ENCODE assay signal across 23 cellular contexts in genomic region chr11:46666982-46667590, GRCh38. TPM values are rescaled to one million over a fixed set of nuclear protein-coding genes. Genes with fewer than 3 reads are reported as not detected.
A peak's percentile ranks its signal among the peaks of the same experiment; 100 is the strongest.
DNase-seq lines count a peak whose midpoint lies in the region; ATAC-seq, FAIRE-seq and TF ChIP-seq lines count a peak whose summit lies in the region.
"Had no signal": no experiment of that assay in that cellular context is flagged by ENCODE, and none has a peak within 500 bp of the region (broad histone marks: within the 10 kb centered on the region; RNA-seq: fewer than 3 reads in every experiment).

No MANE protein-coding gene starts in this region.

- H3K27ac ChIP-seq in cingulate gyrus (ENCODE audit: low read depth, low read length): peak overlapping the region; percentile 91
- peak overlapping the region; percentile 43 to 68 for H3K27ac ChIP-seq in thoracic aorta

- no peak overlapping the region for H3K4me3 Mint-ChIP-seq in activated CD4-positive, alpha-beta T cell treated with anti-CD3 and anti-CD28 coated beads, Interleukin-2, amount 10 ng/mL, durations not matched to agents 7 days and 5 days
- no peak overlapping the region for H3K4me3 Mint-ChIP-seq in mesothelial cell of epicardium
- H3K4me3 Mint-ChIP-seq: activated CD4-positive, alpha-beta memory T cell treated with anti-CD3 and anti-CD28 coated beads for 36 hours; activated naive CD8-positive, alpha-beta T cell treated with anti-CD3 and anti-CD28 coated beads, Interleukin-2, amount 10 ng/mL, durations not matched to agents 7 days and 5 days; GM23338; T-helper 1 cell treated with Interleukin-12 subunit alpha and Interleukin-12 subunit beta and Interleukin-4 antibody, amounts not matched to agents 30 μg/mL and 1 μg/mL, for 36 hours had no signal

- peaks cover 11 to 24% of the 10 kb centered on the region in 2 donors for H3K4me1 ChIP-seq in thoracic aorta (ENCODE audit: control insufficient read depth in 1 of 2, low read depth in 2 of 2)

- peaks cover 53% of the 10 kb centered on the region for H3K36me3 ChIP-seq in thoracic aorta

- POLR2A ChIA-PET in activated CD4-positive, alpha-beta T cell treated with anti-CD3 and anti-CD28 coated beads, Interleukin-2, amount 10 ng/mL, durations not matched to agents 7 days and 5 days (lab: Charles Lee): interaction anchor here (1.4 kb wide), 1 partner anchor 34 kb away, joined by 3 read pairs; the partner anchor contains the start of genes ARHGAP1 and ZNF408

- no peak for DNase-seq in activated CD4-positive, alpha-beta T cell treated with anti-CD3 and anti-CD28 coated beads, Interleukin-2, amount 10 ng/mL, durations not matched to agents 7 days and 5 days
- no peak for DNase-seq in activated CD4-positive, alpha-beta T cell treated with anti-CD3 and anti-CD28 coated beads for 48 hours
- DNase-seq in mesothelial cell of epicardium (ENCODE audit: low spot score in 2 of 2, unreplicated experiment in 2 of 2) (no peak), thoracic aorta (ENCODE audit: low spot score) (no peak), RCC 7860 (ENCODE audit: low spot score) (no peak), pons (ENCODE audit: low spot score) (no peak)
- DNase-seq: activated CD4-positive, alpha-beta memory T cell treated with anti-CD3 and anti-CD28 coated beads for 36 hours; activated naive CD8-positive, alpha-beta T cell treated with anti-CD3 and anti-CD28 coated beads, Interleukin-2, amount 10 ng/mL, durations not matched to agents 7 days and 5 days; DMS53; effector CD4-positive, alpha-beta T cell; MG63; NCI-H226; PC-3; stimulated activated CD4-positive, alpha-beta T cell treated with anti-CD3 and anti-CD28 coated beads, Interleukin-4, amount 100 ng/mL, for 4 hours had no signal

- no peaks in the 10 kb centered on the region for H3K27me3 Mint-ChIP-seq in activated CD4-positive, alpha-beta T cell treated with anti-CD3 and anti-CD28 coated beads, Interleukin-2, amount 10 ng/mL, durations not matched to agents 7 days and 5 days
- H3K27me3 Mint-ChIP-seq in mesothelial cell of epicardium (ENCODE audit: low read depth): no peaks in the 10 kb centered on the region
- H3K27me3 Mint-ChIP-seq: activated CD4-positive, alpha-beta memory T cell treated with anti-CD3 and anti-CD28 coated beads for 36 hours; activated naive CD8-positive, alpha-beta T cell treated with anti-CD3 and anti-CD28 coated beads, Interleukin-2, amount 10 ng/mL, durations not matched to agents 7 days and 5 days; progenitor cell of endocrine pancreas had no signal

- H3K36me3 Mint-ChIP-seq in activated CD4-positive, alpha-beta T cell treated with anti-CD3 and anti-CD28 coated beads, Interleukin-2, amount 10 ng/mL, durations not matched to agents 7 days and 5 days (ENCODE audit: low read depth): peaks cover 60% of the 10 kb centered on the region
- H3K36me3 Mint-ChIP-seq in mesothelial cell of epicardium: peaks cover 52% of the 10 kb centered on the region

- H3K27me3 ChIP-seq in thoracic aorta (replicated peaks; ENCODE audit: insufficient read depth): no peaks in the 10 kb centered on the region
- H3K27me3 ChIP-seq: MG63 had no signal

- CTCF ChIA-PET in activated CD4-positive, alpha-beta T cell treated with anti-CD3 and anti-CD28 coated beads, Interleukin-2, amount 10 ng/mL, durations not matched to agents 7 days and 5 days (lab: Charles Lee): interaction anchor here (0.6 to 1.0 kb wide), 3 partner anchors 10 to 48 kb away, joined by 3 to 4 read pairs (median 3); no protein-coding TSS in a partner anchor

- H3K4me3 ChIP-seq in thoracic aorta: no peak overlapping the region
- H3K4me3 ChIP-seq: GM23338, MG63 had no signal

- no peaks in the 10 kb centered on the region for H3K9me3 ChIP-seq in thoracic aorta
- H3K9me3 ChIP-seq: MG63 had no signal

- no peak for ATAC-seq in thoracic aorta (ENCODE audit: insufficient number of reproducible peaks, low FRiP score, low read depth)
- no peak for ATAC-seq in GM19397 (IDR thresholded peaks at IDR 0.05; ENCODE audit: unreplicated experiment)
- ATAC-seq: GM23338, PC-3 had no signal

- no peaks in the 10 kb centered on the region for H3K9me3 Mint-ChIP-seq in activated CD4-positive, alpha-beta T cell treated with anti-CD3 and anti-CD28 coated beads, Interleukin-2, amount 10 ng/mL, durations not matched to agents 7 days and 5 days
- H3K9me3 Mint-ChIP-seq in mesothelial cell of epicardium: no peaks in the 10 kb centered on the region
- H3K9me3 Mint-ChIP-seq: activated CD4-positive, alpha-beta memory T cell treated with anti-CD3 and anti-CD28 coated beads for 36 hours; activated naive CD8-positive, alpha-beta T cell treated with anti-CD3 and anti-CD28 coated beads, Interleukin-2, amount 10 ng/mL, durations not matched to agents 7 days and 5 days; GM23338; T-helper 1 cell treated with Interleukin-12 subunit alpha and Interleukin-12 subunit beta and Interleukin-4 antibody, amounts not matched to agents 30 μg/mL and 1 μg/mL, for 36 hours had no signal

- H3K4me1 Mint-ChIP-seq in activated CD4-positive, alpha-beta T cell treated with anti-CD3 and anti-CD28 coated beads, Interleukin-2, amount 10 ng/mL, durations not matched to agents 7 days and 5 days: peaks cover 42% of the 10 kb centered on the region
- H3K4me1 Mint-ChIP-seq in mesothelial cell of epicardium: peaks cover 22% of the 10 kb centered on the region
- H3K4me1 Mint-ChIP-seq: GM23338 had no signal

- peak overlapping the region; percentile 41 for H3K27ac Mint-ChIP-seq in activated CD4-positive, alpha-beta T cell treated with anti-CD3 and anti-CD28 coated beads, Interleukin-2, amount 10 ng/mL, durations not matched to agents 7 days and 5 days
- H3K27ac Mint-ChIP-seq in mesothelial cell of epicardium: peak overlapping the region; percentile 76
- H3K27ac Mint-ChIP-seq: activated CD4-positive, alpha-beta memory T cell treated with anti-CD3 and anti-CD28 coated beads for 36 hours; activated naive CD8-positive, alpha-beta T cell treated with anti-CD3 and anti-CD28 coated beads, Interleukin-2, amount 10 ng/mL, durations not matched to agents 7 days and 5 days; GM23338; progenitor cell of endocrine pancreas; T-helper 1 cell treated with Interleukin-12 subunit alpha and Interleukin-12 subunit beta and Interleukin-4 antibody, amounts not matched to agents 30 μg/mL and 1 μg/mL, for 36 hours had no signal

- FAIRE-seq in RCC 7860 (lab: Jason Lieb, UNC): no peak
- FAIRE-seq: GM19239 had no signal

- TF ChIP-seq CTCF in mesothelial cell of epicardium (IDR thresholded peaks at IDR 0.05; ENCODE audit: unreplicated experiment) (no peak), thoracic aorta (IDR thresholded peaks at IDR 0.05) (no peak)

RNA-seq across cellular contexts. Expression of gene ARHGAP1, which starts 33.3 kb away (rescaled TPM):
- 10 to 100 TPM; 83.8 to 88.8 TPM for total RNA-seq in activated CD4-positive, alpha-beta T cell treated with anti-CD3 and anti-CD28 coated beads, Interleukin-2, amount 10 ng/mL, durations not matched to agents 7 days and 5 days
- total RNA-seq in mesothelial cell of epicardium (48.3 to 49.4 TPM (median 48.7 TPM) in 3 replicates), thoracic aorta (100 to 1,000 TPM; 106 to 159 TPM)

RNA-seq across cellular contexts. Expression of gene ZNF408, which starts 33.7 kb away (rescaled TPM):
- 10 to 100 TPM; 11.7 to 16.3 TPM for total RNA-seq in activated CD4-positive, alpha-beta T cell treated with anti-CD3 and anti-CD28 coated beads, Interleukin-2, amount 10 ng/mL, durations not matched to agents 7 days and 5 days
- total RNA-seq in mesothelial cell of epicardium (15.3 to 16.2 TPM (median 15.7 TPM) in 3 replicates), thoracic aorta (10 to 100 TPM in 1 of 2 donors, 1 to 10 TPM in 1; 5.9 to 11.9 TPM)

RNA-seq across cellular contexts. Expression of gene ATG13, which starts 49.7 kb away (rescaled TPM):
- 10 to 100 TPM; 56.8 to 62.1 TPM for total RNA-seq in activated CD4-positive, alpha-beta T cell treated with anti-CD3 and anti-CD28 coated beads, Interleukin-2, amount 10 ng/mL, durations not matched to agents 7 days and 5 days
- total RNA-seq in mesothelial cell of epicardium (67.4 to 68.4 TPM (median 67.8 TPM) in 3 replicates), thoracic aorta (100 to 1,000 TPM; 121 to 144 TPM)

RNA-seq across cellular contexts. Expression of gene HARBI1, which starts 50.1 kb away (rescaled TPM):
- total RNA-seq in activated CD4-positive, alpha-beta T cell treated with anti-CD3 and anti-CD28 coated beads, Interleukin-2, amount 10 ng/mL, durations not matched to agents 7 days and 5 days: 1 to 10 TPM; 6.3 to 6.6 TPM
- total RNA-seq in mesothelial cell of epicardium: 5.4 to 6.3 TPM (median 6.0 TPM) in 3 replicates
- total RNA-seq in thoracic aorta: 1 to 10 TPM in 1 of 2 donors, not detected in 1; 1.1 TPM

RNA-seq across cellular contexts. Expression of gene F2, which starts 51.9 kb away (rescaled TPM):
- under 1 TPM in 1 of 2 experiments, not detected in 1; 0.15 TPM for total RNA-seq in activated CD4-positive, alpha-beta T cell treated with anti-CD3 and anti-CD28 coated beads, Interleukin-2, amount 10 ng/mL, durations not matched to agents 7 days and 5 days
- total RNA-seq in mesothelial cell of epicardium: 0.18 TPM in 1 of 3 replicates, not detected in the others
- not detected for total RNA-seq in thoracic aorta
- total RNA-seq: A172; activated naive CD8-positive, alpha-beta T cell treated with anti-CD3 and anti-CD28 coated beads, Interleukin-2, amount 10 ng/mL, durations not matched to agents 7 days and 5 days; lower leg skin; PC-3; subcutaneous adipose tissue had no signal
